9 cellular contexts compared by ENCODE assay signal in the genomic region with DNA sequence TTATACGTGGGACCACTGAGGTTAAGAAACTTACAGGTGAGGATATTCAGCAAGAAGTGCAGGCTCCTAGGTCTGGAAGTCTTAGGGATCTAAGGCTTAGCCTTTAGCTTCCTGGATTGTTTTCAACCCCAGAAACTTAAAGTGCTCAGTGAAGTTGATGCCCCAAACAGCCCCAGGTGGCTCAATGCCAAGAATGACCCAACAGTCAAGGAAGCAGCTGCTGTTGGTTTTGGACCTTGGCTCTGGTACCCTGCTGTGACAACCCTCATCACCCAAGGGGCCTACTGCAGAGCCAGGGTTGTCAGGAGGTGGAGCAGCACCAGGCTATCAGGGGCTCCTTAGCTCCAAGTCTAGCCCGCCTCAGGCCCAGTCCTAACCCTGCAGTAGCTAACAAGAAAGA. TPM values are rescaled to one million over a fixed set of nuclear protein-coding genes. Genes with fewer than 3 reads are reported as not detected.
DNase-seq lines count a peak whose midpoint lies in the region; ATAC-seq and TF ChIP-seq lines count a peak whose summit lies in the region.
"Had no signal": no experiment of that assay in that cellular context is flagged by ENCODE, and none has a peak within 500 bp of the region (broad histone marks: within the 10 kb centered on the region; RNA-seq: fewer than 3 reads in every experiment).

No MANE protein-coding gene starts in this region.

- H3K36me3 Mint-ChIP-seq in activated T-cell treated with anti-CD3 and anti-CD28 coated beads, Interleukin-2, amount 50 U/mL, for 24 hours (ENCODE audit: low read depth), result peaks cover 95% of the 10 kb centered on the region
- peaks cover 82% of the 10 kb centered on the region for H3K36me3 Mint-ChIP-seq in activated CD4-positive, alpha-beta memory T cell treated with anti-CD3 and anti-CD28 coated beads, Interleukin-2, amount 10 ng/mL, durations not matched to agents 7 days and 5 days (ENCODE audit: low read depth)
- no peaks in the 10 kb centered on the region for H3K36me3 Mint-ChIP-seq in T-helper 17 cell (ENCODE audit: low read depth)

- POLR2A ChIA-PET in activated CD4-positive, alpha-beta memory T cell treated with anti-CD3 and anti-CD28 coated beads, Interleukin-2, amount 10 ng/mL, durations not matched to agents 7 days and 5 days (lab: Charles Lee), result interaction anchor here (1.0 to 7.2 kb wide), 11 partner anchors 12 to 290 kb away, joined by 3 to 70 read pairs (median 7); partner anchors contain the start of genes ASB8 and VDR

- H3K4me3 ChIP-seq in smooth muscle cell, result no peak overlapping the region
- H3K4me3 ChIP-seq: breast epithelium had no signal

- H3K27ac ChIP-seq in smooth muscle cell (ENCODE audit: low read depth), result peak overlapping the region; percentile 65
- H3K27ac ChIP-seq: breast epithelium had no signal

- H3F3A ChIP-seq in smooth muscle cell (ENCODE audit: low read depth), result no peaks in the 10 kb centered on the region

- H3K27ac Mint-ChIP-seq in activated T-cell treated with anti-CD3 and anti-CD28 coated beads, Interleukin-2, amount 50 U/mL, for 24 hours, result peak overlapping the region; percentile 97
- peak overlapping the region; percentile 92 for H3K27ac Mint-ChIP-seq in activated CD4-positive, alpha-beta memory T cell treated with anti-CD3 and anti-CD28 coated beads, Interleukin-2, amount 10 ng/mL, durations not matched to agents 7 days and 5 days
- no peak overlapping the region for H3K27ac Mint-ChIP-seq in T-helper 17 cell

- peaks cover 75% of the 10 kb centered on the region for H3K4me1 Mint-ChIP-seq in activated T-cell treated with anti-CD3 and anti-CD28 coated beads, Interleukin-2, amount 50 U/mL, for 24 hours (ENCODE audit: low read depth)
- H3K4me1 Mint-ChIP-seq in activated CD4-positive, alpha-beta memory T cell treated with anti-CD3 and anti-CD28 coated beads, Interleukin-2, amount 10 ng/mL, durations not matched to agents 7 days and 5 days, result peaks cover 90% of the 10 kb centered on the region
- no peaks in the 10 kb centered on the region for H3K4me1 Mint-ChIP-seq in T-helper 17 cell

- no peaks in the 10 kb centered on the region for H3K9me3 Mint-ChIP-seq in activated T-cell treated with anti-CD3 and anti-CD28 coated beads, Interleukin-2, amount 50 U/mL, for 24 hours
- H3K9me3 Mint-ChIP-seq in activated CD4-positive, alpha-beta memory T cell treated with anti-CD3 and anti-CD28 coated beads, Interleukin-2, amount 10 ng/mL, durations not matched to agents 7 days and 5 days, result no peaks in the 10 kb centered on the region

- peak overlapping the region; percentile 54 for H3K4me3 Mint-ChIP-seq in activated T-cell treated with anti-CD3 and anti-CD28 coated beads, Interleukin-2, amount 50 U/mL, for 24 hours
- peak overlapping the region; percentile 17 for H3K4me3 Mint-ChIP-seq in activated CD4-positive, alpha-beta memory T cell treated with anti-CD3 and anti-CD28 coated beads, Interleukin-2, amount 10 ng/mL, durations not matched to agents 7 days and 5 days
- no peak overlapping the region for H3K4me3 Mint-ChIP-seq in T-helper 17 cell

- no peak overlapping the region for H3K9ac ChIP-seq in smooth muscle cell (ENCODE audit: low read depth)

- H2AFZ ChIP-seq in smooth muscle cell (ENCODE audit: low read depth), result no peak overlapping the region

- no peak for DNase-seq in activated T-cell treated with anti-CD3 and anti-CD28 coated beads, Interleukin-2, amount 50 U/mL, for 24 hours
- DNase-seq in activated T-cell treated with anti-CD3 and anti-CD28 coated beads for 4 hours (no peak), smooth muscle cell (lab: John Stamatoyannopoulos, UW; ENCODE audit: unreplicated experiment) (no peak), T-helper 17 cell (no peak), NCI-H2196 treated with DMSO at 0.1 percent for 48 hours (lab: John Stamatoyannopoulos, UW; ENCODE audit: unreplicated experiment) (no peak), NCI-H1694 treated with DMSO at 0.1 percent for 48 hours (lab: John Stamatoyannopoulos, UW) (no peak)
- DNase-seq in activated CD4-positive, alpha-beta memory T cell treated with anti-CD3 and anti-CD28 coated beads, Interleukin-2, amount 10 ng/mL, durations not matched to agents 7 days and 5 days, result no peak

- no peaks in the 10 kb centered on the region for H3K36me3 ChIP-seq in smooth muscle cell (ENCODE audit: low read depth)
- H3K36me3 ChIP-seq: breast epithelium had no signal

- H3K4me1 ChIP-seq in smooth muscle cell (ENCODE audit: low read depth), result no peaks in the 10 kb centered on the region

- H3K27me3 ChIP-seq in smooth muscle cell (ENCODE audit: low read depth), result no peaks in the 10 kb centered on the region
- H3K27me3 ChIP-seq: breast epithelium had no signal

- peak; percentile 20 for ATAC-seq in HG02852 (IDR thresholded peaks at IDR 0.05; ENCODE audit: unreplicated experiment)
- ATAC-seq in T-helper 17 cell, result no peak

- H3K27me3 Mint-ChIP-seq in activated T-cell treated with anti-CD3 and anti-CD28 coated beads, Interleukin-2, amount 50 U/mL, for 24 hours, result no peaks in the 10 kb centered on the region
- H3K27me3 Mint-ChIP-seq in activated CD4-positive, alpha-beta memory T cell treated with anti-CD3 and anti-CD28 coated beads, Interleukin-2, amount 10 ng/mL, durations not matched to agents 7 days and 5 days, result no peaks in the 10 kb centered on the region
- H3K27me3 Mint-ChIP-seq in T-helper 17 cell, result no peaks in the 10 kb centered on the region

- WGBS in smooth muscle cell (ENCODE audit: low lambda C conversion rate), result 92% methylated on average over 2 of the region's 2 CpGs

- no peaks in the 10 kb centered on the region for H4K20me1 ChIP-seq in smooth muscle cell (ENCODE audit: low read depth)

- H3K9me3 ChIP-seq in smooth muscle cell (replicated peaks; ENCODE audit: low read depth) (no peaks in the 10 kb centered on the region), T-helper 17 cell (ENCODE audit: control insufficient read depth, low read length, poor library complexity, severe bottlenecking) (no peaks in the 10 kb centered on the region)
- H3K9me3 ChIP-seq: breast epithelium had no signal

- peak overlapping the region; percentile 46 for H3K4me2 ChIP-seq in smooth muscle cell

- no peak for TF ChIP-seq CTCF in smooth muscle cell (IDR thresholded peaks at IDR 0.05; ENCODE audit: borderline replicate concordance, insufficient read depth, poor library complexity, severe bottlenecking)

- CTCF ChIA-PET in activated CD4-positive, alpha-beta memory T cell treated with anti-CD3 and anti-CD28 coated beads, Interleukin-2, amount 10 ng/mL, durations not matched to agents 7 days and 5 days (lab: Charles Lee), result interaction anchor here (0.6 to 3.9 kb wide), 10 partner anchors 12 to 1095 kb away, joined by 4 to 19 read pairs (median 5); partner anchors contain the start of genes TMEM106C and VDR

- H3K79me2 ChIP-seq in smooth muscle cell (ENCODE audit: low read depth), result no peaks in the 10 kb centered on the region

RNA-seq across cellular contexts. Expression of gene VDR, which starts 36.8 kb away (rescaled TPM):
- total RNA-seq in activated CD4-positive, alpha-beta memory T cell treated with anti-CD3 and anti-CD28 coated beads, Interleukin-2, amount 10 ng/mL, durations not matched to agents 7 days and 5 days, result 10 to 100 TPM; 62.9 to 65.5 TPM
- total RNA-seq in smooth muscle cell (6.5 and 16.5 TPM in 2 replicates), T-helper 17 cell (1 to 10 TPM; 1.8 to 4.5 TPM)
- polyA plus RNA-seq in smooth muscle cell, result 6.4 and 8.0 TPM in 2 replicates

RNA-seq across cellular contexts. Expression of gene HDAC7, which starts 48.3 kb away (rescaled TPM):
- 100 to 1,000 TPM; 315 to 328 TPM for total RNA-seq in activated CD4-positive, alpha-beta memory T cell treated with anti-CD3 and anti-CD28 coated beads, Interleukin-2, amount 10 ng/mL, durations not matched to agents 7 days and 5 days
- total RNA-seq in smooth muscle cell (19.3 and 24.1 TPM in 2 replicates), T-helper 17 cell (100 to 1,000 TPM; 129 to 151 TPM)
- polyA plus RNA-seq in smooth muscle cell, result 32.4 and 47.0 TPM in 2 replicates
